ENCODE assay signal across 1 cellular context in the genomic region with DNA sequence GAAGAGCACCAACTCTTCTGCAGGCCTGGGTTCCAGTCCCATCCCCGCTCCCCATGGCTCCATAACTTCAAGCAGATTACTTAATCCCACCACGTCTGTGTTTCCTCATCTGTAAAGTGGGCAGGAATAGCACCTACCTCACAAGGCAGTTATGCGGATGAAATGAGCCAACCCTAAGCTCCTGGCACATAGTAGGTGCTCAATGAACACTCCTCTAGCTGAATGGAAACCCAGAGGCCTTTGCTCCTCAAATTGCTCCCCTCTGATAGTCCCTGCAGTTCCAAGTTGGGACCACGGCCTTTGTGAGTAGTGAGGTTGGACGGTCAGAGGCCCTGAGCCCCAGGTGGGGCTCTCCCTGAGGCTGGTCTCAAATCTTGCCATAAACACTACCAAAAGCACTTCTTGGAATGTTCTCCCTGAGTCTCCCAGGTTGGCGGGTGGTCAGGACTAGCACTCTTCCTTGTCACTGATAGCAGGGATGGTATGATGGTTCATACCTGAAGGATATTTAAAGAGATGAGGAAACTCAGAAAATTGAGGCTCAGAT.
TF ChIP-seq lines count a peak whose summit lies in the region.

No MANE protein-coding gene starts in this region.

TF ChIP-seq in HepG2, 621 proteins besides CTCF, POLR2A, EP300 and RAD21 (continued from another document):
- TF ChIP-seq, protein P1, sequence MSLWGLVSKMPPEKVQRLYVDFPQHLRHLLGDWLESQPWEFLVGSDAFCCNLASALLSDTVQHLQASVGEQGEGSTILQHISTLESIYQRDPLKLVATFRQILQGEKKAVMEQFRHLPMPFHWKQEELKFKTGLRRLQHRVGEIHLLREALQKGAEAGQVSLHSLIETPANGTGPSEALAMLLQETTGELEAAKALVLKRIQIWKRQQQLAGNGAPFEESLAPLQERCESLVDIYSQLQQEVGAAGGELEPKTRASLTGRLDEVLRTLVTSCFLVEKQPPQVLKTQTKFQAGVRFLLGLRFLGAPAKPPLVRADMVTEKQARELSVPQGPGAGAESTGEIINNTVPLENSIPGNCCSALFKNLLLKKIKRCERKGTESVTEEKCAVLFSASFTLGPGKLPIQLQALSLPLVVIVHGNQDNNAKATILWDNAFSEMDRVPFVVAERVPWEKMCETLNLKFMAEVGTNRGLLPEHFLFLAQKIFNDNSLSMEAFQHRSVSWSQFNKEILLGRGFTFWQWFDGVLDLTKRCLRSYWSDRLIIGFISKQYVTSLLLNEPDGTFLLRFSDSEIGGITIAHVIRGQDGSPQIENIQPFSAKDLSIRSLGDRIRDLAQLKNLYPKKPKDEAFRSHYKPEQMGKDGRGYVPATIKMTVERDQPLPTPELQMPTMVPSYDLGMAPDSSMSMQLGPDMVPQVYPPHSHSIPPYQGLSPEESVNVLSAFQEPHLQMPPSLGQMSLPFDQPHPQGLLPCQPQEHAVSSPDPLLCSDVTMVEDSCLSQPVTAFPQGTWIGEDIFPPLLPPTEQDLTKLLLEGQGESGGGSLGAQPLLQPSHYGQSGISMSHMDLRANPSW (CRISPR knock-in tag; IDR thresholded peaks at IDR 0.05; ENCODE audit: borderline replicate concordance): no peak
- TF ChIP-seq HDAC1 (CRISPR knock-in tag; IDR thresholded peaks at IDR 0.05): 0 out of 2 replicates have a peak, but pooled peaks have one; percentile 17
- TF ChIP-seq ZNF407 (CRISPR knock-in tag; IDR thresholded peaks at IDR 0.05; ENCODE audit: not compliant biosample characterization): no peak
- TF ChIP-seq NFATC3 (CRISPR knock-in tag; IDR thresholded peaks at IDR 0.05): no peak
- TF ChIP-seq, protein P2, sequence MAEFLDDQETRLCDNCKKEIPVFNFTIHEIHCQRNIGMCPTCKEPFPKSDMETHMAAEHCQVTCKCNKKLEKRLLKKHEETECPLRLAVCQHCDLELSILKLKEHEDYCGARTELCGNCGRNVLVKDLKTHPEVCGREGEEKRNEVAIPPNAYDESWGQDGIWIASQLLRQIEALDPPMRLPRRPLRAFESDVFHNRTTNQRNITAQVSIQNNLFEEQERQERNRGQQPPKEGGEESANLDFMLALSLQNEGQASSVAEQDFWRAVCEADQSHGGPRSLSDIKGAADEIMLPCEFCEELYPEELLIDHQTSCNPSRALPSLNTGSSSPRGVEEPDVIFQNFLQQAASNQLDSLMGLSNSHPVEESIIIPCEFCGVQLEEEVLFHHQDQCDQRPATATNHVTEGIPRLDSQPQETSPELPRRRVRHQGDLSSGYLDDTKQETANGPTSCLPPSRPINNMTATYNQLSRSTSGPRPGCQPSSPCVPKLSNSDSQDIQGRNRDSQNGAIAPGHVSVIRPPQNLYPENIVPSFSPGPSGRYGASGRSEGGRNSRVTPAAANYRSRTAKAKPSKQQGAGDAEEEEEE (CRISPR knock-in tag; IDR thresholded peaks at IDR 0.05; ENCODE audit: borderline replicate concordance): no peak
- 0 out of 2 replicates have a peak, but pooled peaks have one; percentile 35 for TF ChIP-seq ZKSCAN1 (IDR thresholded peaks at IDR 0.05; ENCODE audit: low read length)
